In the genomic region with DNA sequence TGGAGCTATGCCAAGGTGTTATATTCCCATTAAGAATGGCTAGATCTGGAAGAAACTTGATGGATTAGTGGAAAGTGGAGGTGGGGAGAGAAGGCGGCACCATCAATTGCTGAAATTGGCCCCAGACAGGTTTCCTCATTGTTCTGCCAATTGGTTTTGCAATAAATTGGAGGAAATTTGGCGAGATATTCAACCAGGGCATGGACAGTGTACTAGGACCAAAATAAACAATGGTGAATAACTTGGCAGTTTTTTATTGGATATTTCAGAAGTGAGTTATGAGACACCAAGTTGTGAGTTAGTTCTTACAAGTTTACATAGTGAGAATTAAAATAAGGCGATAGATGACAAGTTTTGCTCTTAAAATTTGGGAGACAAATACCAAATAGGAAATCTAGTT, we compare ENCODE assay signal across 19 cellular contexts. TPM values are rescaled to one million over a fixed set of nuclear protein-coding genes. Genes with fewer than 3 reads are reported as not detected.
DNase-seq lines count a peak whose midpoint lies in the region; ATAC-seq, FAIRE-seq and TF ChIP-seq lines count a peak whose summit lies in the region.
"Had no signal": no experiment of that assay in that cellular context is flagged by ENCODE, and none has a peak within 500 bp of the region (broad histone marks: within the 10 kb centered on the region; RNA-seq: fewer than 3 reads in every experiment).

No MANE protein-coding gene starts in this region.

- H3K4me3 ChIP-seq in MG63 (no peak overlapping the region), fibroblast of the aortic adventitia (ENCODE audit: low read depth, low read length) (no peak overlapping the region), prostate gland (no peak overlapping the region)

- no peak overlapping the region for H3K27ac ChIP-seq in prostate gland

- 29% methylated on average over 3 of the region's 3 CpGs for WGBS in prostate gland

- H3K9me3 ChIP-seq in MG63 (no peaks in the 10 kb centered on the region), prostate gland (no peaks in the 10 kb centered on the region)

- DNase-seq in HTR-8/SVneo (ENCODE audit: insufficient read length, low spot score) (no peak), MG63 (peak; percentile 16), fibroblast of the aortic adventitia (ENCODE audit: low read depth) (peak; percentile 7), prostate gland (ENCODE audit: low spot score) (peak; percentile 26), NCI-H345 treated with DMSO at 0.1 percent for 48 hours (lab: John Stamatoyannopoulos, UW; ENCODE audit: unreplicated experiment) (no peak), pons (ENCODE audit: low spot score) (no peak)
- DNase-seq: CD4-positive, CD25-positive, alpha-beta regulatory T cell; GOT3; HCEC 1CT; Kasumi-1; NCI-H1092 treated with DMSO at 0.1 percent for 48 hours; NCI-H146; NCI-H2029; NCI-H2227 treated with DMSO at 0.1 percent for 48 hours; NCI-H510A treated with DMSO at 0.1 percent for 48 hours; Right ventricle myocardium superior had no signal

- no peaks in the 10 kb centered on the region for H3K36me3 ChIP-seq in MG63
- no peaks in the 10 kb centered on the region for H3K36me3 ChIP-seq in prostate gland

- ATAC-seq in HG03521 (IDR thresholded peaks at IDR 0.05; ENCODE audit: unreplicated experiment) = no peak

- H3K27me3 ChIP-seq in MG63 = peaks cover under 1% of the 10 kb centered on the region
- H3K27me3 ChIP-seq in prostate gland (replicated peaks; ENCODE audit: insufficient read depth) = peaks cover 2% of the 10 kb centered on the region

- no peak for TF ChIP-seq POLR2A in prostate gland (IDR thresholded peaks at IDR 0.05)

- TF ChIP-seq CTCF in fibroblast of the aortic adventitia (IDR thresholded peaks at IDR 0.05; ENCODE audit: insufficient read depth, low read length) (no peak), prostate gland (IDR thresholded peaks at IDR 0.05) (no peak)

- peak; percentile 51 for FAIRE-seq in HTR-8/SVneo (lab: Jason Lieb, UNC)
- FAIRE-seq: G401.6, GM12892 had no signal

- H3K4me1 ChIP-seq in prostate gland (replicated peaks) = no peaks in the 10 kb centered on the region

- intact Hi-C loops in prostate gland (cut with DNase I) = no loop called here

RNA-seq across cellular contexts. Expression of a gene that starts 41.1 kb away (rescaled TPM):
- total RNA-seq in MG63 (2014; rRNA removed; shearing (Covaris generic); ENCODE audit: low replicate concordance) = 0.82 and 3.0 TPM in 2 replicates
- total RNA-seq in fibroblast of the aortic adventitia (ENCODE audit: low replicate concordance) (2.1 and 2.4 TPM in 2 replicates), prostate gland (100 to 1,000 TPM in 1 of 2 donors, 10 to 100 TPM in 1; 92.8 to 204 TPM)
- total RNA-seq: CD4-positive, CD25-positive, alpha-beta regulatory T cell had no signal

Comparison
In these comparisons a context has a peak if more than half of its experiments do, and no peak if none do; other contexts are left out.
1. DNase-seq: peak in MG63 (single experiment), fibroblast of the aortic adventitia (single experiment) and prostate gland (single experiment); none in HTR-8/SVneo (single experiment), NCI-H345 treated with DMSO at 0.1 percent for 48 hours (single experiment) and pons (single experiment).
2. RNA of a gene that starts 41.1 kb away (total RNA-seq): 92.8 to 204 TPM in prostate gland; 2.1 to 2.4 TPM in fibroblast of the aortic adventitia and 0.82 to 3.0 TPM in MG63; every median in the first group is over 10 times any median in the second.